ENCODE assay signal across 1 cellular context in the genomic region with DNA sequence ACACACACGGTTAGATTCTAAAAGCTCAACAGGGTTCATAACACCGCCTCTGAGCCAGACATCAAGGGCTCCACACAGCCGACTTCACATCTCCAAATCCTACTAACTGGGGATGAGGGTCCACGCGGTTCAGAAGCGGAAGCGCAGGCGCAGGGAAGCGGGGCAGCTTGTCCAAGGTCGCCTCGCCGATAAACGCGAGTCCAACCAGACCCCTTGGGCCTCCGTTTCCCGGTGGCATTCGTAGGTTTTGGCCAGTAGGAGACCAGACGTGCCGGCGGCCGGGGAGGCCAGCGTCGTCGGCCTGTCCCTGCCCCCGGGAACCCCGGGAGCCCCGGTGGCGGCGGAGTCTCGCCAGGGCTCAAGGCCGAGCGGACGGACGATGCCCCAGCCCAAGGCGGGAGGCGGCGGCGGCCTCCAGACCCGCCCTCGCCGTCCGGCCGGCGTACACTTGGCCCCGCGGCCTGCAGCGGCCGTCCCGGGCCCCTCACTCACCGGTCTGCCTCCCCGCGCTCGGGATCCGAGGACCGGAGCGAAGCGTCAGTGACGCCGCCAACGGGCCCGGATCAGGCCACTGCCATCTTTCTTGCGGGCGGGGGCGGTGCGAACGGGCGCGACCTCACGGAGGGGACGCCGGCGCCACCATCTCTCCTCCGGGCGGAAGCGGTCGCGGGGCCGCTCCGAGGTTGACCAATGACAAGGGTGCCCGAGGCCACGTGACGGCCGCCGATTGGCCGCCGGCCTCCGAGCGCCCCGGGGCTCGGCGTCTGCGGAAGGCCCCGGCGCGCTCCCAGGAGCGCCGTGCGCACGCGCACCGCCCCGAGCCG.
TF ChIP-seq lines count a peak whose summit lies in the region.

A gene with protein sequence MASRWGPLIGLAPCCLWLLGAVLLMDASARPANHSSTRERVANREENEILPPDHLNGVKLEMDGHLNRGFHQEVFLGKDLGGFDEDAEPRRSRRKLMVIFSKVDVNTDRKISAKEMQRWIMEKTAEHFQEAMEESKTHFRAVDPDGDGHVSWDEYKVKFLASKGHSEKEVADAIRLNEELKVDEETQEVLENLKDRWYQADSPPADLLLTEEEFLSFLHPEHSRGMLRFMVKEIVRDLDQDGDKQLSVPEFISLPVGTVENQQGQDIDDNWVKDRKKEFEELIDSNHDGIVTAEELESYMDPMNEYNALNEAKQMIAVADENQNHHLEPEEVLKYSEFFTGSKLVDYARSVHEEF (minus strand): TSS at position 602 of the 824 bp plus-strand sequence. CDS start 3,229 bp downstream, outside the sequence.

TF ChIP-seq in WTC11, 78 proteins besides CTCF, POLR2A, EP300 and RAD21 (continued from another document and continues in another):
- TF ChIP-seq, protein P1, sequence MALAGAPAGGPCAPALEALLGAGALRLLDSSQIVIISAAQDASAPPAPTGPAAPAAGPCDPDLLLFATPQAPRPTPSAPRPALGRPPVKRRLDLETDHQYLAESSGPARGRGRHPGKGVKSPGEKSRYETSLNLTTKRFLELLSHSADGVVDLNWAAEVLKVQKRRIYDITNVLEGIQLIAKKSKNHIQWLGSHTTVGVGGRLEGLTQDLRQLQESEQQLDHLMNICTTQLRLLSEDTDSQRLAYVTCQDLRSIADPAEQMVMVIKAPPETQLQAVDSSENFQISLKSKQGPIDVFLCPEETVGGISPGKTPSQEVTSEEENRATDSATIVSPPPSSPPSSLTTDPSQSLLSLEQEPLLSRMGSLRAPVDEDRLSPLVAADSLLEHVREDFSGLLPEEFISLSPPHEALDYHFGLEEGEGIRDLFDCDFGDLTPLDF (CRISPR knock-in tag; IDR thresholded peaks at IDR 0.05) = no peak
- TF ChIP-seq CREB1 (CRISPR knock-in tag; IDR thresholded peaks at IDR 0.05) (no peak), SOX15 (CRISPR knock-in tag; IDR thresholded peaks at IDR 0.05) (no peak), NFE2L1 (CRISPR knock-in tag; IDR thresholded peaks at IDR 0.05) (no peak), ZNF671 (CRISPR knock-in tag; IDR thresholded peaks at IDR 0.05) (no peak), HMGA2 (CRISPR knock-in tag; IDR thresholded peaks at IDR 0.05) (no peak), GABPB1 (CRISPR knock-in tag; IDR thresholded peaks at IDR 0.05) (peak; percentile 72), MYBL2 (CRISPR knock-in tag; IDR thresholded peaks at IDR 0.05) (peak; percentile 71; the same call in 1 of the 2 replicates), NR1H2 (CRISPR knock-in tag; IDR thresholded peaks at IDR 0.05) (no peak), GTF2I (CRISPR knock-in tag; conservative IDR thresholded peaks at IDR 0.05) (no peak), FOXJ3 (CRISPR knock-in tag; IDR thresholded peaks at IDR 0.05; ENCODE audit: borderline replicate concordance) (no peak)
- TF ChIP-seq, protein P2, sequence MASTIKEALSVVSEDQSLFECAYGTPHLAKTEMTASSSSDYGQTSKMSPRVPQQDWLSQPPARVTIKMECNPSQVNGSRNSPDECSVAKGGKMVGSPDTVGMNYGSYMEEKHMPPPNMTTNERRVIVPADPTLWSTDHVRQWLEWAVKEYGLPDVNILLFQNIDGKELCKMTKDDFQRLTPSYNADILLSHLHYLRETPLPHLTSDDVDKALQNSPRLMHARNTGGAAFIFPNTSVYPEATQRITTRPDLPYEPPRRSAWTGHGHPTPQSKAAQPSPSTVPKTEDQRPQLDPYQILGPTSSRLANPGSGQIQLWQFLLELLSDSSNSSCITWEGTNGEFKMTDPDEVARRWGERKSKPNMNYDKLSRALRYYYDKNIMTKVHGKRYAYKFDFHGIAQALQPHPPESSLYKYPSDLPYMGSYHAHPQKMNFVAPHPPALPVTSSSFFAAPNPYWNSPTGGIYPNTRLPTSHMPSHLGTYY (CRISPR knock-in tag; IDR thresholded peaks at IDR 0.05) = no peak
- TF ChIP-seq, protein P3, sequence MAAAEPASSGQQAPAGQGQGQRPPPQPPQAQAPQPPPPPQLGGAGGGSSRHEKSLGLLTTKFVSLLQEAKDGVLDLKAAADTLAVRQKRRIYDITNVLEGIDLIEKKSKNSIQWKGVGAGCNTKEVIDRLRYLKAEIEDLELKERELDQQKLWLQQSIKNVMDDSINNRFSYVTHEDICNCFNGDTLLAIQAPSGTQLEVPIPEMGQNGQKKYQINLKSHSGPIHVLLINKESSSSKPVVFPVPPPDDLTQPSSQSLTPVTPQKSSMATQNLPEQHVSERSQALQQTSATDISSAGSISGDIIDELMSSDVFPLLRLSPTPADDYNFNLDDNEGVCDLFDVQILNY (CRISPR knock-in tag; IDR thresholded peaks at IDR 0.05) = peak; percentile 72; the same call in 1 of the 2 replicates
- TF ChIP-seq, protein P4, sequence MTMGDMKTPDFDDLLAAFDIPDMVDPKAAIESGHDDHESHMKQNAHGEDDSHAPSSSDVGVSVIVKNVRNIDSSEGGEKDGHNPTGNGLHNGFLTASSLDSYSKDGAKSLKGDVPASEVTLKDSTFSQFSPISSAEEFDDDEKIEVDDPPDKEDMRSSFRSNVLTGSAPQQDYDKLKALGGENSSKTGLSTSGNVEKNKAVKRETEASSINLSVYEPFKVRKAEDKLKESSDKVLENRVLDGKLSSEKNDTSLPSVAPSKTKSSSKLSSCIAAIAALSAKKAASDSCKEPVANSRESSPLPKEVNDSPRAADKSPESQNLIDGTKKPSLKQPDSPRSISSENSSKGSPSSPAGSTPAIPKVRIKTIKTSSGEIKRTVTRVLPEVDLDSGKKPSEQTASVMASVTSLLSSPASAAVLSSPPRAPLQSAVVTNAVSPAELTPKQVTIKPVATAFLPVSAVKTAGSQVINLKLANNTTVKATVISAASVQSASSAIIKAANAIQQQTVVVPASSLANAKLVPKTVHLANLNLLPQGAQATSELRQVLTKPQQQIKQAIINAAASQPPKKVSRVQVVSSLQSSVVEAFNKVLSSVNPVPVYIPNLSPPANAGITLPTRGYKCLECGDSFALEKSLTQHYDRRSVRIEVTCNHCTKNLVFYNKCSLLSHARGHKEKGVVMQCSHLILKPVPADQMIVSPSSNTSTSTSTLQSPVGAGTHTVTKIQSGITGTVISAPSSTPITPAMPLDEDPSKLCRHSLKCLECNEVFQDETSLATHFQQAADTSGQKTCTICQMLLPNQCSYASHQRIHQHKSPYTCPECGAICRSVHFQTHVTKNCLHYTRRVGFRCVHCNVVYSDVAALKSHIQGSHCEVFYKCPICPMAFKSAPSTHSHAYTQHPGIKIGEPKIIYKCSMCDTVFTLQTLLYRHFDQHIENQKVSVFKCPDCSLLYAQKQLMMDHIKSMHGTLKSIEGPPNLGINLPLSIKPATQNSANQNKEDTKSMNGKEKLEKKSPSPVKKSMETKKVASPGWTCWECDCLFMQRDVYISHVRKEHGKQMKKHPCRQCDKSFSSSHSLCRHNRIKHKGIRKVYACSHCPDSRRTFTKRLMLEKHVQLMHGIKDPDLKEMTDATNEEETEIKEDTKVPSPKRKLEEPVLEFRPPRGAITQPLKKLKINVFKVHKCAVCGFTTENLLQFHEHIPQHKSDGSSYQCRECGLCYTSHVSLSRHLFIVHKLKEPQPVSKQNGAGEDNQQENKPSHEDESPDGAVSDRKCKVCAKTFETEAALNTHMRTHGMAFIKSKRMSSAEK (CRISPR knock-in tag; IDR thresholded peaks at IDR 0.05; ENCODE audit: borderline replicate concordance) = no peak
- TF ChIP-seq, protein P5, sequence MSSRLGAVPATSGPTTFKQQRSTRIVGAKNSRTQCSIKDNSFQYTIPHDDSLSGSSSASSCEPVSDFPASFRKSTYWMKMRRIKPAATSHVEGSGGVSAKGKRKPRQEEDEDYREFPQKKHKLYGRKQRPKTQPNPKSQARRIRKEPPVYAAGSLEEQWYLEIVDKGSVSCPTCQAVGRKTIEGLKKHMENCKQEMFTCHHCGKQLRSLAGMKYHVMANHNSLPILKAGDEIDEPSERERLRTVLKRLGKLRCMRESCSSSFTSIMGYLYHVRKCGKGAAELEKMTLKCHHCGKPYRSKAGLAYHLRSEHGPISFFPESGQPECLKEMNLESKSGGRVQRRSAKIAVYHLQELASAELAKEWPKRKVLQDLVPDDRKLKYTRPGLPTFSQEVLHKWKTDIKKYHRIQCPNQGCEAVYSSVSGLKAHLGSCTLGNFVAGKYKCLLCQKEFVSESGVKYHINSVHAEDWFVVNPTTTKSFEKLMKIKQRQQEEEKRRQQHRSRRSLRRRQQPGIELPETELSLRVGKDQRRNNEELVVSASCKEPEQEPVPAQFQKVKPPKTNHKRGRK (CRISPR knock-in tag; IDR thresholded peaks at IDR 0.05; ENCODE audit: borderline replicate concordance) = no peak
- TF ChIP-seq, protein P6, sequence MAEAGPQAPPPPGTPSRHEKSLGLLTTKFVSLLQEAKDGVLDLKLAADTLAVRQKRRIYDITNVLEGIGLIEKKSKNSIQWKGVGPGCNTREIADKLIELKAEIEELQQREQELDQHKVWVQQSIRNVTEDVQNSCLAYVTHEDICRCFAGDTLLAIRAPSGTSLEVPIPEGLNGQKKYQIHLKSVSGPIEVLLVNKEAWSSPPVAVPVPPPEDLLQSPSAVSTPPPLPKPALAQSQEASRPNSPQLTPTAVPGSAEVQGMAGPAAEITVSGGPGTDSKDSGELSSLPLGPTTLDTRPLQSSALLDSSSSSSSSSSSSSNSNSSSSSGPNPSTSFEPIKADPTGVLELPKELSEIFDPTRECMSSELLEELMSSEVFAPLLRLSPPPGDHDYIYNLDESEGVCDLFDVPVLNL (CRISPR knock-in tag; IDR thresholded peaks at IDR 0.05; ENCODE audit: borderline replicate concordance, low read depth) = no peak; the same call in 1 of the 2 replicates
- TF ChIP-seq, protein P7, sequence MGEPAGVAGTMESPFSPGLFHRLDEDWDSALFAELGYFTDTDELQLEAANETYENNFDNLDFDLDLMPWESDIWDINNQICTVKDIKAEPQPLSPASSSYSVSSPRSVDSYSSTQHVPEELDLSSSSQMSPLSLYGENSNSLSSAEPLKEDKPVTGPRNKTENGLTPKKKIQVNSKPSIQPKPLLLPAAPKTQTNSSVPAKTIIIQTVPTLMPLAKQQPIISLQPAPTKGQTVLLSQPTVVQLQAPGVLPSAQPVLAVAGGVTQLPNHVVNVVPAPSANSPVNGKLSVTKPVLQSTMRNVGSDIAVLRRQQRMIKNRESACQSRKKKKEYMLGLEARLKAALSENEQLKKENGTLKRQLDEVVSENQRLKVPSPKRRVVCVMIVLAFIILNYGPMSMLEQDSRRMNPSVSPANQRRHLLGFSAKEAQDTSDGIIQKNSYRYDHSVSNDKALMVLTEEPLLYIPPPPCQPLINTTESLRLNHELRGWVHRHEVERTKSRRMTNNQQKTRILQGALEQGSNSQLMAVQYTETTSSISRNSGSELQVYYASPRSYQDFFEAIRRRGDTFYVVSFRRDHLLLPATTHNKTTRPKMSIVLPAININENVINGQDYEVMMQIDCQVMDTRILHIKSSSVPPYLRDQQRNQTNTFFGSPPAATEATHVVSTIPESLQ (CRISPR knock-in tag; IDR thresholded peaks at IDR 0.05) = no peak
- TF ChIP-seq, protein P8, sequence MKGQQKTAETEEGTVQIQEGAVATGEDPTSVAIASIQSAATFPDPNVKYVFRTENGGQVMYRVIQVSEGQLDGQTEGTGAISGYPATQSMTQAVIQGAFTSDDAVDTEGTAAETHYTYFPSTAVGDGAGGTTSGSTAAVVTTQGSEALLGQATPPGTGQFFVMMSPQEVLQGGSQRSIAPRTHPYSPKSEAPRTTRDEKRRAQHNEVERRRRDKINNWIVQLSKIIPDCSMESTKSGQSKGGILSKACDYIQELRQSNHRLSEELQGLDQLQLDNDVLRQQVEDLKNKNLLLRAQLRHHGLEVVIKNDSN (CRISPR knock-in tag; IDR thresholded peaks at IDR 0.05) = peak; percentile 95
- TF ChIP-seq, protein P9, sequence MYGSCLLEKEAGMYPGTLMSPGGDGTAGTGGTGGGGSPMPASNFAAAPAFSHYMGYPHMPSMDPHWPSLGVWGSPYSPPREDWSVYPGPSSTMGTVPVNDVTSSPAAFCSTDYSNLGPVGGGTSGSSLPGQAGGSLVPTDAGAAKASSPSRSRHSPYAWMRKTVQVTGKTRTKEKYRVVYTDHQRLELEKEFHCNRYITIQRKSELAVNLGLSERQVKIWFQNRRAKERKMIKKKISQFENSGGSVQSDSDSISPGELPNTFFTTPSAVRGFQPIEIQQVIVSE (CRISPR knock-in tag; IDR thresholded peaks at IDR 0.05; ENCODE audit: borderline replicate concordance) = no peak
- TF ChIP-seq, protein P10, sequence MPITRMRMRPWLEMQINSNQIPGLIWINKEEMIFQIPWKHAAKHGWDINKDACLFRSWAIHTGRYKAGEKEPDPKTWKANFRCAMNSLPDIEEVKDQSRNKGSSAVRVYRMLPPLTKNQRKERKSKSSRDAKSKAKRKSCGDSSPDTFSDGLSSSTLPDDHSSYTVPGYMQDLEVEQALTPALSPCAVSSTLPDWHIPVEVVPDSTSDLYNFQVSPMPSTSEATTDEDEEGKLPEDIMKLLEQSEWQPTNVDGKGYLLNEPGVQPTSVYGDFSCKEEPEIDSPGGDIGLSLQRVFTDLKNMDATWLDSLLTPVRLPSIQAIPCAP (CRISPR knock-in tag; IDR thresholded peaks at IDR 0.05) = no peak
- TF ChIP-seq, protein P11, sequence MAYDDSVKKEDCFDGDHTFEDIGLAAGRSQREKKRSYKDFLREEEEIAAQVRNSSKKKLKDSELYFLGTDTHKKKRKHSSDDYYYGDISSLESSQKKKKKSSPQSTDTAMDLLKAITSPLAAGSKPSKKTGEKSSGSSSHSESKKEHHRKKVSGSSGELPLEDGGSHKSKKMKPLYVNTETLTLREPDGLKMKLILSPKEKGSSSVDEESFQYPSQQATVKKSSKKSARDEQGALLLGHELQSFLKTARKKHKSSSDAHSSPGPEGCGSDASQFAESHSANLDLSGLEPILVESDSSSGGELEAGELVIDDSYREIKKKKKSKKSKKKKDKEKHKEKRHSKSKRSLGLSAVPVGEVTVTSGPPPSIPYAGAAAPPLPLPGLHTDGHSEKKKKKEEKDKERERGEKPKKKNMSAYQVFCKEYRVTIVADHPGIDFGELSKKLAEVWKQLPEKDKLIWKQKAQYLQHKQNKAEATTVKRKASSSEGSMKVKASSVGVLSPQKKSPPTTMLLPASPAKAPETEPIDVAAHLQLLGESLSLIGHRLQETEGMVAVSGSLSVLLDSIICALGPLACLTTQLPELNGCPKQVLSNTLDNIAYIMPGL (CRISPR knock-in tag; IDR thresholded peaks at IDR 0.05) = peak; percentile 72
- TF ChIP-seq, protein P12, sequence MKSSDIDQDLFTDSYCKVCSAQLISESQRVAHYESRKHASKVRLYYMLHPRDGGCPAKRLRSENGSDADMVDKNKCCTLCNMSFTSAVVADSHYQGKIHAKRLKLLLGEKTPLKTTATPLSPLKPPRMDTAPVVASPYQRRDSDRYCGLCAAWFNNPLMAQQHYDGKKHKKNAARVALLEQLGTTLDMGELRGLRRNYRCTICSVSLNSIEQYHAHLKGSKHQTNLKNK (CRISPR knock-in tag; IDR thresholded peaks at IDR 0.05) = no peak
- TF ChIP-seq, protein P13, sequence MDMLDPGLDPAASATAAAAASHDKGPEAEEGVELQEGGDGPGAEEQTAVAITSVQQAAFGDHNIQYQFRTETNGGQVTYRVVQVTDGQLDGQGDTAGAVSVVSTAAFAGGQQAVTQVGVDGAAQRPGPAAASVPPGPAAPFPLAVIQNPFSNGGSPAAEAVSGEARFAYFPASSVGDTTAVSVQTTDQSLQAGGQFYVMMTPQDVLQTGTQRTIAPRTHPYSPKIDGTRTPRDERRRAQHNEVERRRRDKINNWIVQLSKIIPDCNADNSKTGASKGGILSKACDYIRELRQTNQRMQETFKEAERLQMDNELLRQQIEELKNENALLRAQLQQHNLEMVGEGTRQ (CRISPR knock-in tag; IDR thresholded peaks at IDR 0.05) = peak; percentile 97
